7 cellular contexts compared by ENCODE assay signal in genomic region chr12:57755194-57755453, GRCh38. TPM values are rescaled to one million over a fixed set of nuclear protein-coding genes. Genes with fewer than 3 reads are reported as not detected.
DNase-seq lines count a peak whose midpoint lies in the region; ATAC-seq and TF ChIP-seq lines count a peak whose summit lies in the region.

No MANE protein-coding gene starts in this region.

- CTCF ChIA-PET in HCT116 (lab: Charles Lee), result interaction anchor here (2.3 kb wide), 1 partner anchor 11 kb away, joined by 51 read pairs; the partner anchor contains the start of gene CYP27B1
- CTCF ChIA-PET in activated CD4-positive, alpha-beta memory T cell treated with anti-CD3 and anti-CD28 coated beads for 36 hours (lab: Charles Lee), result interaction anchor here (0.6 to 2.6 kb wide), 3 partner anchors 10 to 31 kb away, joined by 3 to 17 read pairs (median 8); partner anchors contain the start of genes EEF1AKMT3, METTL1 and TSPAN31

- no peak for TF ChIP-seq POLR2A in HCT116 (IDR thresholded peaks at IDR 0.05; ENCODE audit: borderline replicate concordance, extremely low read depth, insufficient read depth, insufficient read length)
- TF ChIP-seq POLR2A in testis (IDR thresholded peaks at IDR 0.05), result no peak

- H4K20me1 ChIP-seq in HCT116 (ENCODE audit: insufficient read depth), result no peaks in the 10 kb centered on the region

- H3K27ac ChIP-seq in HCT116 (ENCODE audit: low read depth, low read length), result no peak overlapping the region; the same call in 1 of the 2 replicates
- no peak overlapping the region for H3K27ac ChIP-seq in testis

- H3K9me3 ChIP-seq in HCT116 (ENCODE audit: control insufficient read depth in 1 of 2, insufficient read depth in 1 of 2, low read depth in 1 of 2, low read length in 2 of 2) (no peaks in the 10 kb centered on the region), testis (no peaks in the 10 kb centered on the region)

- WGBS in testis, 2 donors, result 0% methylated on average over 18 of the region's 34 CpGs; no CpG with 5 or more reads in 1 of the 2 donors

- RAD21 ChIA-PET in HCT116 (lab: Charles Lee; ENCODE audit: low non-redundant PET in 1 of 2, low total read pairs in 2 of 2, uncharacterized antibody in 2 of 2, unreplicated experiment in 2 of 2), result no interaction called here

- H2AFZ ChIP-seq in HCT116 (ENCODE audit: low read depth, low read length, poor library complexity, severe bottlenecking), result no peak overlapping the region

- H3K4me1 ChIP-seq in HCT116 (ENCODE audit: control insufficient read depth in 1 of 2, insufficient read depth in 2 of 2, low read length in 2 of 2) (peaks cover 20 to 46% of the 10 kb centered on the region in 2 experiments), testis (peaks cover 27% of the 10 kb centered on the region)

- H3K79me2 ChIP-seq in HCT116 (ENCODE audit: insufficient read depth, low read length), result peaks cover 21% of the 10 kb centered on the region

- no peak for TF ChIP-seq RAD21 in HCT116 (IDR thresholded peaks at IDR 0.05; ENCODE audit: low read depth)

- peak overlapping the region; percentile 48; the same call in 1 of the 2 replicates for H3K9ac ChIP-seq in HCT116 (ENCODE audit: low read length)

- no peaks in the 10 kb centered on the region for H3K9me2 ChIP-seq in HCT116 (ENCODE audit: insufficient read depth)

- no peak overlapping the region for H3K27ac Mint-ChIP-seq in activated CD4-positive, alpha-beta memory T cell treated with anti-CD3 and anti-CD28 coated beads for 36 hours
- H3K27ac Mint-ChIP-seq in immature natural killer cell, result no peak overlapping the region

- POLR2A ChIA-PET in HCT116 (lab: Charles Lee), result no interaction called here
- POLR2A ChIA-PET in activated CD4-positive, alpha-beta memory T cell treated with anti-CD3 and anti-CD28 coated beads for 36 hours (lab: Charles Lee), result interaction anchor here (1.6 to 1.8 kb wide), 2 partner anchors 10 to 17 kb away, joined by 3 to 6 read pairs; partner anchors contain the start of genes EEF1AKMT3 and METTL1

- intact Hi-C loops in HCT116 (cut with micrococcal nuclease) (no loop called here), testis (cut with DNase I; ENCODE audit: low total_unique reads) (no loop called here), posterior vena cava (cut with DNase I) (no loop called here)
- intact Hi-C loops in activated CD4-positive, alpha-beta memory T cell treated with anti-CD3 and anti-CD28 coated beads for 36 hours (cut with micrococcal nuclease), result loop anchor here (10.0 kb wide), 1 partner anchor 680 kb away; the partner anchor contains the start of gene NEMP1

- peak overlapping the region; percentile 17 for H3K4me3 Mint-ChIP-seq in activated CD4-positive, alpha-beta memory T cell treated with anti-CD3 and anti-CD28 coated beads for 36 hours
- peak overlapping the region in 3 of 5 donors; percentile 33 to 96 (median 35) for H3K4me3 Mint-ChIP-seq in immature natural killer cell

- H3K4me3 ChIP-seq in HCT116 (replicated peaks in 1 of 2; ENCODE audit: low read depth in 1 of 2, low read length in 2 of 2) (peak overlapping the region; percentile 59 to 64), testis (peak overlapping the region; percentile 70 to 71)

- peaks cover 62% of the 10 kb centered on the region for H3K4me1 Mint-ChIP-seq in activated CD4-positive, alpha-beta memory T cell treated with anti-CD3 and anti-CD28 coated beads for 36 hours (ENCODE audit: low read depth)
- H3K4me1 Mint-ChIP-seq in immature natural killer cell, result peaks cover 53 to 65% of the 10 kb centered on the region in 2 donors

- TF ChIP-seq CTCF in HCT116 (IDR thresholded peaks at IDR 0.05 in 2 of 3, conservative IDR thresholded peaks at IDR 0.05 in 1 of 3; ENCODE audit: borderline replicate concordance in 1 of 3, insufficient read depth in 1 of 3, low read depth in 2 of 3, low read length in 2 of 3) (no peak), testis (IDR thresholded peaks at IDR 0.05) (no peak)

- H3K27me3 ChIP-seq in HCT116 (ENCODE audit: insufficient read depth, low read length) (no peaks in the 10 kb centered on the region), testis (no peaks in the 10 kb centered on the region)

- peaks cover 38% of the 10 kb centered on the region for H3K36me3 Mint-ChIP-seq in activated CD4-positive, alpha-beta memory T cell treated with anti-CD3 and anti-CD28 coated beads for 36 hours
- peaks cover 0 to 3% (median 3%) of the 10 kb centered on the region in 3 donors for H3K36me3 Mint-ChIP-seq in immature natural killer cell

- H3K9me3 Mint-ChIP-seq in activated CD4-positive, alpha-beta memory T cell treated with anti-CD3 and anti-CD28 coated beads for 36 hours, result no peaks in the 10 kb centered on the region
- no peaks in the 10 kb centered on the region for H3K9me3 Mint-ChIP-seq in immature natural killer cell

- ATAC-seq in HCT116, result no peak
- no peak for ATAC-seq in GM18868 (IDR thresholded peaks at IDR 0.05; ENCODE audit: unreplicated experiment)

- no TSS peak for BruUV-seq in HCT116 (replicated peaks; lab: Mats Ljungman, UMichigan)

- peak overlapping the region; percentile 93 for H3K4me2 ChIP-seq in HCT116 (ENCODE audit: low read length)

- no peaks in the 10 kb centered on the region for H3K27me3 Mint-ChIP-seq in activated CD4-positive, alpha-beta memory T cell treated with anti-CD3 and anti-CD28 coated beads for 36 hours
- peaks cover 6 to 13% (median 10%) of the 10 kb centered on the region in 3 donors for H3K27me3 Mint-ChIP-seq in immature natural killer cell (ENCODE audit: low read depth in 3 of 3)

- DNase-seq in HCT116 (ENCODE audit: low read depth, low spot score) (no peak), immature natural killer cell (no peak), testis (no peak), globus pallidus (ENCODE audit: low spot score) (no peak), posterior vena cava (ENCODE audit: low spot score) (no peak)
- DNase-seq in activated CD4-positive, alpha-beta memory T cell treated with anti-CD3 and anti-CD28 coated beads for 36 hours, result no peak

- H3K36me3 ChIP-seq in HCT116 (ENCODE audit: control insufficient read depth in 1 of 2, insufficient read depth in 2 of 2, low read length in 2 of 2) (peaks cover 5 to 11% of the 10 kb centered on the region in 2 experiments; a peak in 2 of 4 replicates), testis (ENCODE audit: low read depth, missing control alignments) (no peaks in the 10 kb centered on the region)

TF ChIP-seq in HCT116, 20 proteins besides CTCF, POLR2A, EP300 and RAD21 (continues in another document):
- no peak for TF ChIP-seq CBX3 (IDR thresholded peaks at IDR 0.05; ENCODE audit: low read depth)
- no peak for TF ChIP-seq YY1 (IDR thresholded peaks at IDR 0.05; ENCODE audit: extremely low read depth, insufficient replicate concordance, low read depth, low read length)

RNA-seq across cellular contexts. Expression of gene MARCHF9, which starts 0.2 kb away (rescaled TPM):
- total RNA-seq in HCT116 (2021; ENCODE audit: unreplicated experiment) (21.8 TPM), testis (10 to 100 TPM in 1 of 2 donors, 1 to 10 TPM in 1; 9.2 to 15.1 TPM), posterior vena cava (1 to 10 TPM; 7.4 to 9.4 TPM)
- 17.5 and 17.8 TPM in 2 replicates for polyA plus RNA-seq in HCT116 (2012)
- total RNA-seq in activated CD4-positive, alpha-beta memory T cell treated with anti-CD3 and anti-CD28 coated beads for 36 hours, result 10 to 100 TPM; 20.9 to 21.2 TPM
- polyA plus RNA-seq in immature natural killer cell (1 to 10 TPM; 1.7 to 4.4 (median 3.7) TPM), testis (ENCODE audit: insufficient read depth, low read depth, low replicate concordance) (8.4 TPM)

RNA-seq across cellular contexts. Expression of gene CDK4, which starts 3.0 kb away (rescaled TPM):
- 206 TPM for total RNA-seq in HCT116 (2021; ENCODE audit: unreplicated experiment)
- 160 and 199 TPM in 2 replicates for polyA plus RNA-seq in HCT116 (2012)
- total RNA-seq in activated CD4-positive, alpha-beta memory T cell treated with anti-CD3 and anti-CD28 coated beads for 36 hours, result 100 to 1,000 TPM; 181 to 195 TPM
- 100 to 1,000 TPM in 1 of 3 donors, 10 to 100 TPM in 2; 68.7 to 133 (median 75.6) TPM for polyA plus RNA-seq in immature natural killer cell
- 10 to 100 TPM; 47.0 to 73.5 TPM for total RNA-seq in testis
- polyA plus RNA-seq in testis (ENCODE audit: insufficient read depth, low read depth, low replicate concordance), result 64.4 TPM
- total RNA-seq in posterior vena cava, result 10 to 100 TPM; 65.3 to 66.0 TPM

RNA-seq across cellular contexts. Expression of gene TSPAN31, which starts 10.3 kb away (rescaled TPM):
- total RNA-seq in HCT116 (2021; ENCODE audit: unreplicated experiment) (14.9 TPM), testis (10 to 100 TPM; 25.4 to 33.0 TPM), posterior vena cava (10 to 100 TPM; 20.1 to 26.3 TPM)
- 17.1 and 18.7 TPM in 2 replicates for polyA plus RNA-seq in HCT116 (2012)
- 10 to 100 TPM; 11.7 to 15.0 TPM for total RNA-seq in activated CD4-positive, alpha-beta memory T cell treated with anti-CD3 and anti-CD28 coated beads for 36 hours
- polyA plus RNA-seq in immature natural killer cell (100 to 1,000 TPM in 1 of 3 donors, 10 to 100 TPM in 2; 62.1 to 103 (median 72.6) TPM), testis (ENCODE audit: insufficient read depth, low read depth, low replicate concordance) (30.8 TPM)

RNA-seq across cellular contexts. Expression of gene CYP27B1, which starts 11.8 kb away (rescaled TPM):
- total RNA-seq in HCT116 (2021; ENCODE audit: unreplicated experiment) (11.6 TPM), testis (10 to 100 TPM in 1 of 2 donors, 1 to 10 TPM in 1; 3.9 to 30.2 TPM), posterior vena cava (1 to 10 TPM in 1 of 2 donors, under 1 TPM in 1; 0.57 to 1.1 TPM)
- polyA plus RNA-seq in HCT116 (2012), result 7.2 and 8.2 TPM in 2 replicates
- total RNA-seq in activated CD4-positive, alpha-beta memory T cell treated with anti-CD3 and anti-CD28 coated beads for 36 hours, result 1 to 10 TPM; 7.1 to 8.2 TPM
- polyA plus RNA-seq in immature natural killer cell (not detected), testis (ENCODE audit: insufficient read depth, low read depth, low replicate concordance) (2.2 TPM)

RNA-seq across cellular contexts. Expression of gene AGAP2, which starts 16.6 kb away (rescaled TPM):
- total RNA-seq in HCT116 (2021; ENCODE audit: unreplicated experiment) (15.8 TPM), testis (1 to 10 TPM; 2.7 to 3.2 TPM), posterior vena cava (1 to 10 TPM; 1.8 to 2.2 TPM)
- polyA plus RNA-seq in HCT116 (2012), result 11.9 and 13.3 TPM in 2 replicates
- total RNA-seq in activated CD4-positive, alpha-beta memory T cell treated with anti-CD3 and anti-CD28 coated beads for 36 hours, result 10 to 100 TPM; 32.4 to 34.0 TPM
- polyA plus RNA-seq in immature natural killer cell (10 to 100 TPM in 1 of 3 donors, 1 to 10 TPM in 2; 1.4 to 10.5 (median 3.2) TPM), testis (ENCODE audit: insufficient read depth, low read depth, low replicate concordance) (1.9 TPM)
